Comparison of ENCODE assay signal across 18 cellular contexts in genomic region chr6:161366301-161366953, GRCh38.
"Had no signal": no experiment of that assay in that cellular context is flagged by ENCODE, and none has a peak within 500 bp of the region (broad histone marks: within the 10 kb centered on the region; RNA-seq: fewer than 3 reads in every experiment).

No MANE protein-coding gene starts in this region.

- H3K27me3 Mint-ChIP-seq: activated CD8-positive, alpha-beta T cell treated with anti-CD3 and anti-CD28 coated beads for 36 hours; naive B cell; stimulated activated naive B cell treated with anti-CD40 and anti-IgM and Interleukin-4, amounts not matched to agents 10 μg/mL and 1 μg/mL and 100 μg/mL, for 72 hours had no signal

- H3K27ac ChIP-seq: body of pancreas, colonic mucosa, parathyroid adenoma had no signal

- H3K4me3 ChIP-seq: body of pancreas, colonic mucosa had no signal

- ATAC-seq: activated CD8-positive, alpha-beta T cell treated with anti-CD3 and anti-CD28 coated beads for 36 hours; activated naive CD4-positive, alpha-beta T cell treated with anti-CD3 and anti-CD28 coated beads, Interleukin-2, amount 50 U/mL, for 72 hours; body of pancreas; esophagus mucosa; WTC11 had no signal

- H3K4me1 ChIP-seq: body of pancreas, colonic mucosa, parathyroid adenoma had no signal

- H3K27me3 ChIP-seq: body of pancreas, colonic mucosa had no signal

- H3K9me3 ChIP-seq: body of pancreas, colonic mucosa had no signal

- H3K36me3 ChIP-seq: colonic mucosa had no signal

- H3K4me3 Mint-ChIP-seq: activated CD8-positive, alpha-beta T cell treated with anti-CD3 and anti-CD28 coated beads for 36 hours; stimulated activated naive B cell treated with anti-CD40 and anti-IgM and Interleukin-4, amounts not matched to agents 10 μg/mL and 1 μg/mL and 100 μg/mL, for 72 hours; WTC11 had no signal

- H3K27ac Mint-ChIP-seq: activated CD8-positive, alpha-beta T cell treated with anti-CD3 and anti-CD28 coated beads for 36 hours; activated naive CD4-positive, alpha-beta T cell treated with anti-CD3 and anti-CD28 coated beads, Interleukin-2, amount 50 U/mL, for 72 hours; naive B cell; stimulated activated naive B cell treated with anti-CD40 and anti-IgM and Interleukin-4, amounts not matched to agents 10 μg/mL and 1 μg/mL and 100 μg/mL, for 72 hours; WTC11 had no signal

- H3K4me1 Mint-ChIP-seq: naive B cell; stimulated activated naive B cell treated with anti-CD40 and anti-IgM and Interleukin-4, amounts not matched to agents 10 μg/mL and 1 μg/mL and 100 μg/mL, for 72 hours; WTC11 had no signal

- DNase-seq: activated CD4-positive, alpha-beta T cell treated with anti-CD3 and anti-CD28 coated beads for 48 hours; activated CD8-positive, alpha-beta T cell treated with anti-CD3 and anti-CD28 coated beads for 36 hours; activated effector memory CD4-positive, alpha-beta T cell treated with anti-CD3 and anti-CD28 coated beads, Interleukin-2, amount 50 U/mL, for 16 hours; activated T-cell treated with anti-CD3 and anti-CD28 coated beads, Interleukin-2, amount 50 U/mL, for 48 hours; amniotic stem cell; caudate nucleus; colonic mucosa; islet precursor cell; naive B cell; stimulated activated CD4-positive, alpha-beta T cell treated with anti-CD3 and anti-CD28 coated beads, Interleukin-2, amount 100 ng/mL, for 48 hours; stimulated activated naive B cell treated with anti-CD40 and anti-IgM and Interleukin-4, amounts not matched to agents 10 μg/mL and 1 μg/mL and 100 μg/mL, for 72 hours; substantia nigra; trophoblast cell had no signal
